ENCODE assay signal across 8 cellular contexts in the genomic region with DNA sequence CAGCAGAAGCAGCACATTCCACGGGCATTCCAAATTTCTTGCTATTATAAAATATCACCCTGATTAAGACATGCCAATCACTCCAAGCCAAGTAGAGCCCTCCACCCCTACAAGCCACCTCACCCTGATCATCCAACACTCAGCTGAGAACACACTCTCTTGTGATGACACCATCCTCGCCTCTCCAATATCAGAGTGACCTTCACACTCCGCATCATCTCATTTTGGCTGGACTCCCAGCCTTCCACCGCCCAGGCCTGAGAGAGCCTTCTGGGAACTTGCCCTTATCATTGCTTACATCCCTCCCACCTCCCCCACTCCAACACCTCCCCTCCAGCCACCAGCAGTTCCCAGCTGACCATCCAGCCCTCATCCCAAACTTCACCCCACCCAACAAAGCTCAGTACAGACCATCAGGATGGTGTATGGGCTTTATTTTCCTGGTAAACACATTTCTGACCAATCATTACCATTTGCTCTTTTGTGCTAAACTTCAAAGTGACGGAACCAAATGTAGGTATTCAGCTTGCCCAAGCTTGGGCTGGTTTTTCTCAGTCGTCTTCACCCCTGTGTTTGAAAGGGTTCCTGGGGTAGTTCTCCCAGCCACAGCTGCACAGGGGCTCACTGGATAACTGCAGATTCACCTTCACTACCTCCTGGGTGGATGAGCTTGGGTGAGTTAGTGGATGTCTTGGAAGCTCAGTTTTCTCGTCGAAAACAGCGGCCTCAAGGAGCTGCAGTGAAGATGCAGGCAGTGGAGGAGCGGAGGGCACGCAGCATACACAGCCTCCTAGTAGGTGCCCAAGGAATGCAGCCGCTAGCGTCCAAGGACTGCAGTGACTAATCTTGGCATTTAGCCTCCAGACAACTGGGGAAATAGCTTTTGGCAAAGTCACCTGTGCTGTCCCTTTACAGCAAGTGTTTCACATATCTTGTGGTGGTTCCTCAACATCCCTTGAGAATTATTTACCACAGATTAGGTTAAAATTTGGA.
DNase-seq lines count a peak whose midpoint lies in the region; ATAC-seq and TF ChIP-seq lines count a peak whose summit lies in the region.

No MANE protein-coding gene starts in this region.

- no peak for TF ChIP-seq CTCF in Calu3 (IDR thresholded peaks at IDR 0.05; ENCODE audit: unreplicated experiment)
- TF ChIP-seq CTCF in Panc1 (IDR thresholded peaks at IDR 0.05), result no peak
- no peak for TF ChIP-seq CTCF in osteoblast (IDR thresholded peaks at IDR 0.05; ENCODE audit: extremely low read depth, low read depth, low read length)
- no peak for TF ChIP-seq CTCF in GM13976 (IDR thresholded peaks at IDR 0.05; ENCODE audit: borderline replicate concordance, control extremely low read depth, extremely low read depth, insufficient read depth, missing control alignments)

- H3K27me3 Mint-ChIP-seq in Calu3 (ENCODE audit: unreplicated experiment), result no peaks in the 10 kb centered on the region

- H3K36me3 ChIP-seq in Panc1 (ENCODE audit: control insufficient read depth, insufficient read depth, low read length) (no peaks in the 10 kb centered on the region), osteoblast (ENCODE audit: insufficient read depth, low read length) (no peaks in the 10 kb centered on the region)

- H3K4me2 ChIP-seq in osteoblast (ENCODE audit: insufficient read depth, low read length), result peak overlapping the region; percentile 42

- no peaks in the 10 kb centered on the region for H3K9me3 Mint-ChIP-seq in Calu3 (ENCODE audit: low read depth, unreplicated experiment)

- no peak overlapping the region for H2AFZ ChIP-seq in osteoblast (ENCODE audit: low read length)

- intact Hi-C loops in Calu3 (cut with micrococcal nuclease; ENCODE audit: unreplicated experiment), result loop anchor here (5.0 kb wide), 1 partner anchor 75 kb away; no protein-coding TSS in a partner anchor
- intact Hi-C loops in Panc1 (cut with micrococcal nuclease; ENCODE audit: unreplicated experiment), result no loop called here

- no peaks in the 10 kb centered on the region for H3K9me3 ChIP-seq in Panc1 (ENCODE audit: control insufficient read depth, insufficient read depth, low read depth, low read length)
- H3K9me3 ChIP-seq in osteoblast (ENCODE audit: low read depth, low read length), result no peaks in the 10 kb centered on the region

- ATAC-seq in Panc1 (peak; percentile 91), GM21717 (IDR thresholded peaks at IDR 0.05; ENCODE audit: unreplicated experiment) (no peak), GM21515 (IDR thresholded peaks at IDR 0.05; ENCODE audit: unreplicated experiment) (no peak)

- POLR2A ChIA-PET in Panc1 (lab: Charles Lee), result interaction anchor here (0.6 kb wide), 2 partner anchors 30 to 203 kb away, joined by 6 to 16 read pairs; no protein-coding TSS in a partner anchor

- H3K27ac Mint-ChIP-seq in Calu3 (ENCODE audit: unreplicated experiment), result peak overlapping the region; percentile 69

- peak; percentile 79 for DNase-seq in Calu3
- peak; percentile 77 for DNase-seq in Panc1 (ENCODE audit: low read depth, low spot score)
- DNase-seq in fibroblast of gingiva (ENCODE audit: low read depth), result peak; percentile 87
- DNase-seq in osteoblast (ENCODE audit: insufficient read length, low spot score, missing footprints), result peak; percentile 96
- DNase-seq in activated effector memory CD4-positive, alpha-beta T cell treated with Interleukin-2 at 50 U/mL for 16 hours, result no peak
- no peak for DNase-seq in GM13976 (ENCODE audit: low spot score)

- H3K27ac ChIP-seq in Panc1 (ENCODE audit: low read length) (no peak overlapping the region), osteoblast (ENCODE audit: low read depth, low read length) (peak overlapping the region; percentile 80)

- in situ Hi-C loops in Panc1 (cut with HindIII; ENCODE audit: low pct_unique_long_range_greater_than_20kb, low sequenced_read_pairs) (no loop called here), GM13976 (cut with MboI; ENCODE audit: low sequenced_read_pairs, unreplicated experiment) (no loop called here)

- H3K4me1 ChIP-seq in Panc1 (ENCODE audit: control insufficient read depth, insufficient read depth, low read length) (peaks cover 5% of the 10 kb centered on the region; the same call in 1 of the 2 replicates), osteoblast (ENCODE audit: insufficient read depth, low read length) (peaks cover 29% of the 10 kb centered on the region)

- CTCF ChIA-PET in Calu3 (lab: Charles Lee), result interaction anchor here (0.5 to 1.3 kb wide), 12 partner anchors 8 to 277 kb away, joined by 3 to 6 read pairs (median 4); no protein-coding TSS in a partner anchor
- CTCF ChIA-PET in Panc1 (lab: Charles Lee), result no interaction called here

- peaks cover 34% of the 10 kb centered on the region for H3K4me1 Mint-ChIP-seq in Calu3 (ENCODE audit: low read depth, unreplicated experiment)

- no TSS peak for BruUV-seq in Calu3 (replicated peaks; lab: Mats Ljungman, UMichigan)
- BruUV-seq in Panc1 (replicated peaks; lab: Mats Ljungman, UMichigan), result no TSS peak

- peaks cover 10% of the 10 kb centered on the region for H3K36me3 Mint-ChIP-seq in Calu3 (ENCODE audit: insufficient read depth, unreplicated experiment)

- no peaks in the 10 kb centered on the region for H3K79me2 ChIP-seq in osteoblast (ENCODE audit: insufficient read depth, low read length)

- peak overlapping the region; percentile 29 for H3K4me3 Mint-ChIP-seq in Calu3 (ENCODE audit: low read depth, unreplicated experiment)

- H4K20me1 ChIP-seq in osteoblast (ENCODE audit: insufficient read depth, low read length), result peaks cover 3% of the 10 kb centered on the region

- no peaks in the 10 kb centered on the region for H3K27me3 ChIP-seq in Panc1 (ENCODE audit: control insufficient read depth, insufficient read depth, low read length)
- H3K27me3 ChIP-seq in osteoblast (ENCODE audit: insufficient read depth, low read length), result peaks cover 6% of the 10 kb centered on the region

- H3K4me3 ChIP-seq in Panc1 (ENCODE audit: low read depth in 2 of 2, low read length in 2 of 2), result no peak overlapping the region
- no peak overlapping the region for H3K4me3 ChIP-seq in osteoblast (ENCODE audit: insufficient read depth, low read length)

Comparison
In these comparisons a context has a peak if more than half of its experiments do, and no peak if none do; other contexts are left out.
1. DNase-seq: peak in Calu3 (single experiment), Panc1 (single experiment), fibroblast of gingiva (single experiment) and osteoblast (single experiment); none in activated effector memory CD4-positive, alpha-beta T cell treated with Interleukin-2 at 50 U/mL for 16 hours (single experiment) and GM13976 (single experiment).